ENCODE assay signal across 15 cellular contexts in genomic region chr2:28407976-28408690, GRCh38. TPM values are rescaled to one million over a fixed set of nuclear protein-coding genes. Genes with fewer than 3 reads are reported as not detected.
A peak's percentile ranks its signal among the peaks of the same experiment; 100 is the strongest.
DNase-seq lines count a peak whose midpoint lies in the region; ATAC-seq and TF ChIP-seq lines count a peak whose summit lies in the region.
"Had no signal": no experiment of that assay in that cellular context is flagged by ENCODE, and none has a peak within 500 bp of the region (broad histone marks: within the 10 kb centered on the region; RNA-seq: fewer than 3 reads in every experiment).

No MANE protein-coding gene starts in this region.

- peaks cover 96% of the 10 kb centered on the region for H3K79me2 ChIP-seq in osteoblast (ENCODE audit: insufficient read depth, low read length)

- POLR2A ChIA-PET in CD4-positive, alpha-beta T cell (lab: Charles Lee): interaction anchor here (0.6 to 6.7 kb wide), 4 partner anchors 16 to 994 kb away, joined by 3 to 46 read pairs (median 3); partner anchors contain the start of genes BABAM2, FOSL2, PPP1CB and RBKS
- POLR2A ChIA-PET in WTC11 (lab: Charles Lee): no interaction called here

- H3K4me1 Mint-ChIP-seq in CD4-positive, alpha-beta T cell (ENCODE audit: low read depth): peaks cover 65% of the 10 kb centered on the region
- H3K4me1 Mint-ChIP-seq in chondrocyte (ENCODE audit: low read depth): peaks cover 58% of the 10 kb centered on the region
- H3K4me1 Mint-ChIP-seq in WTC11: peaks cover 2% of the 10 kb centered on the region
- H3K4me1 Mint-ChIP-seq: neural crest cell had no signal

- peak overlapping the region; percentile 90 for H3K27ac Mint-ChIP-seq in CD4-positive, alpha-beta T cell
- H3K27ac Mint-ChIP-seq in chondrocyte (ENCODE audit: unreplicated experiment) (peak overlapping the region; percentile 89), WTC11 (no peak overlapping the region)

- H3K9me3 Mint-ChIP-seq in CD4-positive, alpha-beta T cell: no peaks in the 10 kb centered on the region
- H3K9me3 Mint-ChIP-seq in chondrocyte (ENCODE audit: low read depth): no peaks in the 10 kb centered on the region
- no peaks in the 10 kb centered on the region for H3K9me3 Mint-ChIP-seq in WTC11
- H3K9me3 Mint-ChIP-seq: neural crest cell had no signal

- H3K27ac ChIP-seq in CD4-positive, alpha-beta T cell (ENCODE audit: low read depth, low read length): no peak overlapping the region
- peak overlapping the region; percentile 69 for H3K27ac ChIP-seq in KOPT-K1 (ENCODE audit: low read depth, low read length, poor library complexity, severe bottlenecking)
- H3K27ac ChIP-seq in osteoblast (ENCODE audit: low read depth, low read length): peak overlapping the region; percentile 84

- H3K4me1 ChIP-seq in osteoblast (ENCODE audit: insufficient read depth, low read length): peaks cover 57% of the 10 kb centered on the region

- no peak overlapping the region for H3K4me3 ChIP-seq in osteoblast (ENCODE audit: insufficient read depth, low read length)

- no peaks in the 10 kb centered on the region for H3K9me3 ChIP-seq in CD4-positive, alpha-beta T cell (ENCODE audit: control insufficient read depth, low read length)
- no peaks in the 10 kb centered on the region for H3K9me3 ChIP-seq in KOPT-K1 (ENCODE audit: insufficient read depth, low read length, poor library complexity, severe bottlenecking)
- H3K9me3 ChIP-seq in osteoblast (ENCODE audit: low read depth, low read length): no peaks in the 10 kb centered on the region

- no peak for ATAC-seq in CD4-positive, alpha-beta T cell (ENCODE audit: poor library complexity)
- ATAC-seq in HG03565 (IDR thresholded peaks at IDR 0.05; ENCODE audit: unreplicated experiment) (no peak), WTC11 (no peak)

- H2AFZ ChIP-seq in osteoblast (ENCODE audit: low read length): no peak overlapping the region

- H3K4me3 Mint-ChIP-seq in CD4-positive, alpha-beta T cell: peak overlapping the region; percentile 9
- H3K4me3 Mint-ChIP-seq in chondrocyte (ENCODE audit: unreplicated experiment) (no peak overlapping the region), WTC11 (no peak overlapping the region)
- H3K4me3 Mint-ChIP-seq: neural crest cell had no signal

- no peak overlapping the region for H3K4me2 ChIP-seq in osteoblast (ENCODE audit: insufficient read depth, low read length)

- peaks cover 87% of the 10 kb centered on the region for H4K20me1 ChIP-seq in osteoblast (ENCODE audit: insufficient read depth, low read length)

- H3K36me3 Mint-ChIP-seq in CD4-positive, alpha-beta T cell (ENCODE audit: low read depth): no peaks in the 10 kb centered on the region
- H3K36me3 Mint-ChIP-seq in chondrocyte (ENCODE audit: low read depth): peaks cover 57% of the 10 kb centered on the region
- H3K36me3 Mint-ChIP-seq in WTC11: peaks cover 4% of the 10 kb centered on the region

- CTCF ChIA-PET in CD4-positive, alpha-beta T cell (lab: Charles Lee): interaction anchor here (1.1 kb wide), 1 partner anchor 15 kb away, joined by 3 read pairs; no protein-coding TSS in a partner anchor
- CTCF ChIA-PET in WTC11 (lab: Charles Lee): interaction anchor here (1.5 kb wide), 1 partner anchor 44 kb away, joined by 3 read pairs; no protein-coding TSS in a partner anchor

- DNase-seq in CD4-positive, alpha-beta T cell: peak in 1 of 10 experiments; percentile 8
- DNase-seq in chondrocyte (ENCODE audit: low spot score) (no peak), osteoblast (ENCODE audit: insufficient read length, low spot score, missing footprints) (peak; percentile 45), DMS114 treated with DMSO at 0.1 percent for 48 hours (lab: John Stamatoyannopoulos, UW; ENCODE audit: unreplicated experiment) (no peak), WTC11 (ENCODE audit: low spot score) (no peak), hypothalamus (lab: John Stamatoyannopoulos, UW) (no peak)
- DNase-seq: activated T-cell treated with anti-CD3 and anti-CD28 coated beads for 4 hours; DMS79; effector CD8-positive, alpha-beta T cell; NCI-H510A treated with DMSO at 0.1 percent for 48 hours; stimulated activated CD4-positive, alpha-beta T cell treated with anti-CD3 and anti-CD28 coated beads, Interleukin-4, amount 100 ng/mL, for 1 hour; SW 1271 had no signal

- H3K27me3 ChIP-seq in CD4-positive, alpha-beta T cell (ENCODE audit: control insufficient read depth, insufficient read depth, low read length): no peaks in the 10 kb centered on the region
- H3K27me3 ChIP-seq in osteoblast (ENCODE audit: insufficient read depth, low read length): no peaks in the 10 kb centered on the region

- H3K36me3 ChIP-seq in KOPT-K1 (ENCODE audit: insufficient read depth, low read length): no peaks in the 10 kb centered on the region
- peaks cover 98% of the 10 kb centered on the region for H3K36me3 ChIP-seq in osteoblast (ENCODE audit: insufficient read depth, low read length)

- intact Hi-C loops in CD4-positive, alpha-beta T cell (cut with DNase I, micrococcal nuclease): loop anchor here (2.0 to 5.0 kb wide), 5 partner anchors 15 to 516 kb away; partner anchors contain the start of genes BABAM2 (in 1 of the 2), FOSL2 (in 1 of the 2) and RBKS (in 1 of the 2)

- no peak for TF ChIP-seq CTCF in CD4-positive, alpha-beta T cell (IDR thresholded peaks at IDR 0.05)
- TF ChIP-seq CTCF in chondrocyte (IDR thresholded peaks at IDR 0.05) (no peak), osteoblast (IDR thresholded peaks at IDR 0.05; ENCODE audit: extremely low read depth, low read depth, low read length) (no peak), WTC11 (IDR thresholded peaks at IDR 0.05) (no peak)

- H3K27me3 Mint-ChIP-seq in CD4-positive, alpha-beta T cell: no peaks in the 10 kb centered on the region
- H3K27me3 Mint-ChIP-seq in chondrocyte (ENCODE audit: low read depth) (no peaks in the 10 kb centered on the region), WTC11 (ENCODE audit: low read depth) (no peaks in the 10 kb centered on the region)

TF ChIP-seq in WTC11, 78 proteins besides CTCF, POLR2A, EP300 and RAD21 (continues in another document):
- no peak for TF ChIP-seq MYBL2 (CRISPR knock-in tag; IDR thresholded peaks at IDR 0.05)
- no peak for TF ChIP-seq MXD4 (CRISPR knock-in tag; IDR thresholded peaks at IDR 0.05; ENCODE audit: borderline replicate concordance)
- TF ChIP-seq, protein P1, sequence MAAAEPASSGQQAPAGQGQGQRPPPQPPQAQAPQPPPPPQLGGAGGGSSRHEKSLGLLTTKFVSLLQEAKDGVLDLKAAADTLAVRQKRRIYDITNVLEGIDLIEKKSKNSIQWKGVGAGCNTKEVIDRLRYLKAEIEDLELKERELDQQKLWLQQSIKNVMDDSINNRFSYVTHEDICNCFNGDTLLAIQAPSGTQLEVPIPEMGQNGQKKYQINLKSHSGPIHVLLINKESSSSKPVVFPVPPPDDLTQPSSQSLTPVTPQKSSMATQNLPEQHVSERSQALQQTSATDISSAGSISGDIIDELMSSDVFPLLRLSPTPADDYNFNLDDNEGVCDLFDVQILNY (CRISPR knock-in tag; IDR thresholded peaks at IDR 0.05): no peak
- no peak for TF ChIP-seq SMAD3 (CRISPR knock-in tag; IDR thresholded peaks at IDR 0.05; ENCODE audit: borderline replicate concordance)
- TF ChIP-seq NR2C2 (CRISPR knock-in tag; IDR thresholded peaks at IDR 0.05): no peak
- no peak for TF ChIP-seq TCF7 (CRISPR knock-in tag; IDR thresholded peaks at IDR 0.05; ENCODE audit: low read depth)
- no peak for TF ChIP-seq FOXJ3 (CRISPR knock-in tag; IDR thresholded peaks at IDR 0.05; ENCODE audit: borderline replicate concordance)
- no peak for TF ChIP-seq HMGXB4 (CRISPR knock-in tag; IDR thresholded peaks at IDR 0.05)
- TF ChIP-seq, protein P2, sequence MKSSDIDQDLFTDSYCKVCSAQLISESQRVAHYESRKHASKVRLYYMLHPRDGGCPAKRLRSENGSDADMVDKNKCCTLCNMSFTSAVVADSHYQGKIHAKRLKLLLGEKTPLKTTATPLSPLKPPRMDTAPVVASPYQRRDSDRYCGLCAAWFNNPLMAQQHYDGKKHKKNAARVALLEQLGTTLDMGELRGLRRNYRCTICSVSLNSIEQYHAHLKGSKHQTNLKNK (CRISPR knock-in tag; IDR thresholded peaks at IDR 0.05): no peak
- TF ChIP-seq, protein P3, sequence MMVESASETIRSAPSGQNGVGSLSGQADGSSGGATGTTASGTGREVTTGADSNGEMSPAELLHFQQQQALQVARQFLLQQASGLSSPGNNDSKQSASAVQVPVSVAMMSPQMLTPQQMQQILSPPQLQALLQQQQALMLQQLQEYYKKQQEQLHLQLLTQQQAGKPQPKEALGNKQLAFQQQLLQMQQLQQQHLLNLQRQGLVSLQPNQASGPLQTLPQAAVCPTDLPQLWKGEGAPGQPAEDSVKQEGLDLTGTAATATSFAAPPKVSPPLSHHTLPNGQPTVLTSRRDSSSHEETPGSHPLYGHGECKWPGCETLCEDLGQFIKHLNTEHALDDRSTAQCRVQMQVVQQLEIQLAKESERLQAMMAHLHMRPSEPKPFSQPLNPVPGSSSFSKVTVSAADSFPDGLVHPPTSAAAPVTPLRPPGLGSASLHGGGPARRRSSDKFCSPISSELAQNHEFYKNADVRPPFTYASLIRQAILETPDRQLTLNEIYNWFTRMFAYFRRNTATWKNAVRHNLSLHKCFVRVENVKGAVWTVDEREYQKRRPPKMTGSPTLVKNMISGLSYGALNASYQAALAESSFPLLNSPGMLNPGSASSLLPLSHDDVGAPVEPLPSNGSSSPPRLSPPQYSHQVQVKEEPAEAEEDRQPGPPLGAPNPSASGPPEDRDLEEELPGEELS (CRISPR knock-in tag; IDR thresholded peaks at IDR 0.05): no peak
- TF ChIP-seq ZNF121 (CRISPR knock-in tag; IDR thresholded peaks at IDR 0.05): no peak

RNA-seq across cellular contexts. Expression of gene FOSL2, which starts 15.5 kb away (rescaled TPM):
- 100 to 1,000 TPM; 152 to 155 TPM for total RNA-seq in CD4-positive, alpha-beta T cell
- total RNA-seq in chondrocyte: 93.0 to 163 TPM (median 156 TPM) in 3 replicates
- total RNA-seq in osteoblast: 64.5 and 86.9 TPM in 2 replicates
- 3.9 to 4.5 TPM (median 4.0 TPM) in 3 replicates for total RNA-seq in WTC11 (2021)

Comparison
In these comparisons a context has a peak if more than half of its experiments do, and no peak if none do; other contexts are left out.
1. RNA of gene FOSL2, which starts 15.5 kb away (total RNA-seq): 93.0 to 163 TPM in chondrocyte, 152 to 155 TPM in CD4-positive, alpha-beta T cell and 64.5 to 86.9 TPM in osteoblast; 3.9 to 4.5 TPM in WTC11; every median in the first group is over 10 times any median in the second.